Comparison of ENCODE assay signal across 33 cellular contexts in the genomic region with DNA sequence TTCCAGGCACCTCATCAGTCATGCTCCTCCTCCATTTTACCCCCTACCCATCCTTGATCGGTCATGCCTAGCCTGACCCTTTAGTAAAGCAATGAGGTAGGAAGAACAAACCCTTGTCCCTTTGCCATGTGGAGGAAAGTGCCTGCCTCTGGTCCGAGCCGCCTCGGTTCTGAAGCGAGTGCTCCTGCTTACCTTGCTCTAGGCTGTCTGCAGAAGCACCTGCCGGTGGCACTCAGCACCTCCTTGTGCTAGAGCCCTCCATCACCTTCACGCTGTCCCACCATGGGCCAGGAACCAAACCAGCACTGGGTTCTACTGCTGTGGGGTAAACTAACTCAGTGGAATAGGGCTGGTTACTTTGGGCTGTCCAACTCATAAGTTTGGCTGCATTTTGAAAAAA.
"Had no signal": no experiment of that assay in that cellular context is flagged by ENCODE, and none has a peak within 500 bp of the region (broad histone marks: within the 10 kb centered on the region; RNA-seq: fewer than 3 reads in every experiment).

No MANE protein-coding gene starts in this region.

- H3K27me3 Mint-ChIP-seq: activated B cell treated with CpG ODN at 0.5 μM for 24 hours; activated CD4-positive, alpha-beta memory T cell treated with anti-CD3 and anti-CD28 coated beads for 36 hours; activated CD4-positive, alpha-beta T cell treated with anti-CD3 and anti-CD28 coated beads, Interleukin-2, amount 10 ng/mL, durations not matched to agents 7 days and 5 days; activated CD8-positive, alpha-beta T cell treated with anti-CD3 and anti-CD28 coated beads for 36 hours; activated naive CD8-positive, alpha-beta T cell treated with anti-CD3 and anti-CD28 coated beads for 36 hours; activated T-helper 17 cell treated with anti-CD3 and anti-CD28 coated beads, Interleukin-2, amount 50 U/mL, for 72 hours; central memory CD8-positive, alpha-beta T cell had no signal

- H3K36me3 Mint-ChIP-seq: activated CD4-positive, alpha-beta memory T cell treated with anti-CD3 and anti-CD28 coated beads for 36 hours; activated naive CD4-positive, alpha-beta T cell treated with anti-CD3 and anti-CD28 coated beads, Interleukin-2, amount 50 U/mL, for 72 hours had no signal

- H3K4me3 Mint-ChIP-seq: activated B cell treated with CpG ODN at 0.5 μM for 24 hours; activated CD4-positive, alpha-beta memory T cell treated with anti-CD3 and anti-CD28 coated beads for 36 hours; activated CD4-positive, alpha-beta T cell treated with anti-CD3 and anti-CD28 coated beads, Interleukin-2, amount 10 ng/mL, durations not matched to agents 7 days and 5 days; activated CD8-positive, alpha-beta T cell treated with anti-CD3 and anti-CD28 coated beads for 36 hours; activated naive CD4-positive, alpha-beta T cell treated with anti-CD3 and anti-CD28 coated beads for 36 hours; activated naive CD8-positive, alpha-beta T cell treated with anti-CD3 and anti-CD28 coated beads for 36 hours; activated T-cell treated with anti-CD3 and anti-CD28 coated beads, Interleukin-2, amount 50 U/mL, for 4 hours; activated T-cell treated with anti-CD3 and anti-CD28 coated beads, Interleukin-2, amount 50 U/mL, for 72 hours; activated T-helper 1 cell treated with anti-CD3 and anti-CD28 coated beads, Interleukin-12 subunit alpha, Interleukin-12 subunit beta, Interleukin-2, Interleukin-4 antibody, amounts not matched to agents 30 ng/mL and 10 ng/mL and 1 ng/mL, durations not matched to agents 14 hours and 24 hours and 36 hours; activated T-helper 17 cell treated with anti-CD3 and anti-CD28 coated beads, Interleukin-2, amount 50 U/mL, for 72 hours; brain; central memory CD8-positive, alpha-beta T cell; T-helper 1 cell treated with Interleukin-12 subunit alpha and Interleukin-12 subunit beta and Interleukin-4 antibody, amounts not matched to agents 30 μg/mL and 1 μg/mL, for 36 hours; T-helper 2 cell treated with Interferon-gamma antibody and Interleukin-4, amounts not matched to agents 5 μg/mL and 100 μg/mL, for 36 hours had no signal

- H3K9me3 Mint-ChIP-seq: activated B cell treated with CpG ODN at 0.5 μM for 24 hours; activated CD4-positive, alpha-beta memory T cell treated with anti-CD3 and anti-CD28 coated beads for 36 hours; activated CD4-positive, alpha-beta T cell treated with anti-CD3 and anti-CD28 coated beads, Interleukin-2, amount 10 ng/mL, durations not matched to agents 7 days and 5 days; activated CD8-positive, alpha-beta T cell treated with anti-CD3 and anti-CD28 coated beads for 36 hours; activated naive CD4-positive, alpha-beta T cell treated with anti-CD3 and anti-CD28 coated beads for 36 hours; activated naive CD4-positive, alpha-beta T cell treated with anti-CD3 and anti-CD28 coated beads, Interleukin-2, amount 50 U/mL, for 72 hours; activated naive CD8-positive, alpha-beta T cell treated with anti-CD3 and anti-CD28 coated beads for 36 hours; activated T-cell treated with anti-CD3 and anti-CD28 coated beads, Interleukin-2, amount 50 U/mL, for 4 hours; activated T-cell treated with anti-CD3 and anti-CD28 coated beads, Interleukin-2, amount 50 U/mL, for 72 hours; activated T-helper 1 cell treated with anti-CD3 and anti-CD28 coated beads, Interleukin-12 subunit alpha, Interleukin-12 subunit beta, Interleukin-2, Interleukin-4 antibody, amounts not matched to agents 30 ng/mL and 10 ng/mL and 1 ng/mL, durations not matched to agents 14 hours and 24 hours and 36 hours; activated T-helper 17 cell treated with anti-CD3 and anti-CD28 coated beads, Interleukin-2, amount 50 U/mL, for 72 hours; brain; central memory CD8-positive, alpha-beta T cell; T-helper 1 cell treated with Interleukin-12 subunit alpha and Interleukin-12 subunit beta and Interleukin-4 antibody, amounts not matched to agents 30 μg/mL and 1 μg/mL, for 36 hours; T-helper 2 cell treated with Interferon-gamma antibody and Interleukin-4, amounts not matched to agents 5 μg/mL and 100 μg/mL, for 36 hours had no signal

- ATAC-seq: activated CD8-positive, alpha-beta T cell treated with anti-CD3 and anti-CD28 coated beads for 36 hours; activated naive CD4-positive, alpha-beta T cell treated with anti-CD3 and anti-CD28 coated beads, Interleukin-2, amount 50 U/mL, for 72 hours; activated T-cell treated with anti-CD3 and anti-CD28 coated beads, Interleukin-2, amount 50 U/mL, for 4 hours; activated T-cell treated with anti-CD3 and anti-CD28 coated beads, Interleukin-2, amount 50 U/mL, for 72 hours; activated T-helper 17 cell treated with anti-CD3 and anti-CD28 coated beads, Interleukin-2, amount 50 U/mL, for 72 hours had no signal

- H3K27ac Mint-ChIP-seq: activated B cell treated with CpG ODN at 0.5 μM for 24 hours; activated CD4-positive, alpha-beta memory T cell treated with anti-CD3 and anti-CD28 coated beads for 36 hours; activated CD8-positive, alpha-beta T cell treated with anti-CD3 and anti-CD28 coated beads for 36 hours; activated naive CD4-positive, alpha-beta T cell treated with anti-CD3 and anti-CD28 coated beads for 36 hours; activated naive CD8-positive, alpha-beta T cell treated with anti-CD3 and anti-CD28 coated beads for 36 hours; activated T-cell treated with anti-CD3 and anti-CD28 coated beads, Interleukin-2, amount 50 U/mL, for 72 hours; activated T-helper 1 cell treated with anti-CD3 and anti-CD28 coated beads, Interleukin-12 subunit alpha, Interleukin-12 subunit beta, Interleukin-2, Interleukin-4 antibody, amounts not matched to agents 30 ng/mL and 10 ng/mL and 1 ng/mL, durations not matched to agents 14 hours and 24 hours and 36 hours; activated T-helper 17 cell treated with anti-CD3 and anti-CD28 coated beads, Interleukin-2, amount 50 U/mL, for 72 hours; T-helper 1 cell treated with Interleukin-12 subunit alpha and Interleukin-12 subunit beta and Interleukin-4 antibody, amounts not matched to agents 30 μg/mL and 1 μg/mL, for 36 hours had no signal

- H3K4me1 Mint-ChIP-seq: activated B cell treated with CpG ODN at 0.5 μM for 24 hours; activated CD4-positive, alpha-beta T cell treated with anti-CD3 and anti-CD28 coated beads, Interleukin-2, amount 10 ng/mL, durations not matched to agents 7 days and 5 days; activated naive CD8-positive, alpha-beta T cell treated with anti-CD3 and anti-CD28 coated beads for 36 hours; activated T-helper 17 cell treated with anti-CD3 and anti-CD28 coated beads, Interleukin-2, amount 50 U/mL, for 72 hours; brain; central memory CD8-positive, alpha-beta T cell had no signal

- DNase-seq: activated B cell treated with CpG ODN at 0.5 μM for 24 hours; activated CD4-positive, alpha-beta memory T cell treated with anti-CD3 and anti-CD28 coated beads for 36 hours; activated CD4-positive, alpha-beta T cell treated with anti-CD3 and anti-CD28 coated beads for 48 hours; activated CD4-positive, alpha-beta T cell treated with anti-CD3 and anti-CD28 coated beads, Interleukin-2, amount 10 ng/mL, durations not matched to agents 7 days and 5 days; activated CD4-positive, alpha-beta T cell treated with anti-CD3 and anti-CD28 coated beads, Interleukin-2, amount 50 U/mL, for 4 hours; activated CD4-positive, CD25-positive, alpha-beta regulatory T cell treated with anti-CD3 and anti-CD28 coated beads, Interleukin-2, amount 50 U/mL, for 72 hours; activated CD8-positive, alpha-beta memory T cell treated with anti-CD3 and anti-CD28 coated beads, Interleukin-2, amount 50 U/mL, for 4 hours; activated CD8-positive, alpha-beta T cell treated with anti-CD3 and anti-CD28 coated beads for 36 hours; activated effector memory CD4-positive, alpha-beta T cell treated with anti-CD3 and anti-CD28 coated beads, Interleukin-2, amount 50 U/mL, for 16 hours; activated gamma-delta T cell treated with Interleukin-2 at 50 U/mL for 16 hours; activated naive CD4-positive, alpha-beta T cell; activated naive CD4-positive, alpha-beta T cell treated with anti-CD3 and anti-CD28 coated beads for 36 hours; activated naive CD4-positive, alpha-beta T cell treated with anti-CD3 and anti-CD28 coated beads, Interleukin-2, amount 50 U/mL, for 16 hours; activated naive CD8-positive, alpha-beta T cell treated with anti-CD3 and anti-CD28 coated beads for 36 hours; activated T-cell treated with anti-CD3 and anti-CD28 coated beads for 4 hours; activated T-cell treated with anti-CD3 and anti-CD28 coated beads, Interleukin-2, amount 50 U/mL, for 1 hour; activated T-cell treated with anti-CD3 and anti-CD28 coated beads, Interleukin-2, amount 50 U/mL, for 4 hours; activated T-cell treated with anti-CD3 and anti-CD28 coated beads, Interleukin-2, amount 50 U/mL, for 72 hours; amygdala; anterior cingulate cortex; caudate nucleus; cerebellar nuclear complex; SW 1271; T-helper 1 cell; T-helper 2 cell; T-helper 9 cell had no signal
